Comparison of ENCODE assay signal across 13 cellular contexts in genomic region chr3:105355355-105356063, GRCh38. TPM values are rescaled to one million over a fixed set of nuclear protein-coding genes. Genes with fewer than 3 reads are reported as not detected.
DNase-seq lines count a peak whose midpoint lies in the region; ATAC-seq and TF ChIP-seq lines count a peak whose summit lies in the region.
"Had no signal": no experiment of that assay in that cellular context is flagged by ENCODE, and none has a peak within 500 bp of the region (broad histone marks: within the 10 kb centered on the region; RNA-seq: fewer than 3 reads in every experiment).

No MANE protein-coding gene starts in this region.

- peak; percentile 60 for DNase-seq in BE2C
- DNase-seq in HT1080 (ENCODE audit: low read depth), result peak; percentile 64
- DNase-seq in adipocyte (ENCODE audit: low read depth), result peak; percentile 48
- DNase-seq in mesothelial cell of epicardium (ENCODE audit: low spot score in 2 of 2, unreplicated experiment in 2 of 2), result no peak
- DNase-seq in Kasumi-1 (lab: John Stamatoyannopoulos, UW), result no peak
- DNase-seq in WERI-Rb-1, result no peak
- no peak for DNase-seq in progenitor cell of endocrine pancreas (ENCODE audit: low spot score, unreplicated experiment)
- DNase-seq: C1 segment of cervical spinal cord, NCI-H1930, RPMI8226 had no signal

- peaks cover 5% of the 10 kb centered on the region for H3K27me3 Mint-ChIP-seq in mesothelial cell of epicardium (ENCODE audit: low read depth)
- peaks cover 55% of the 10 kb centered on the region for H3K27me3 Mint-ChIP-seq in progenitor cell of endocrine pancreas

- no peaks in the 10 kb centered on the region for H3K36me3 Mint-ChIP-seq in mesothelial cell of epicardium
- no peaks in the 10 kb centered on the region for H3K36me3 Mint-ChIP-seq in progenitor cell of endocrine pancreas (ENCODE audit: insufficient read depth)

- ATAC-seq in HG02610 (IDR thresholded peaks at IDR 0.05; ENCODE audit: unreplicated experiment), result no peak
- ATAC-seq: GM23338 had no signal

- H3K4me1 ChIP-seq in BE2C, result peaks cover 23% of the 10 kb centered on the region
- peaks cover 55% of the 10 kb centered on the region for H3K4me1 ChIP-seq in adipocyte (ENCODE audit: control insufficient read depth, insufficient read depth, low read length)

- H3K4me3 ChIP-seq in BE2C (ENCODE audit: low read depth, low read length), result no peak overlapping the region
- H3K4me3 ChIP-seq in adipocyte (ENCODE audit: low read length), result no peak overlapping the region
- H3K4me3 ChIP-seq in WERI-Rb-1 (ENCODE audit: low read depth, low read length), result no peak overlapping the region
- H3K4me3 ChIP-seq: skin epidermis had no signal

- H3K9me3 Mint-ChIP-seq in mesothelial cell of epicardium (no peaks in the 10 kb centered on the region), progenitor cell of endocrine pancreas (ENCODE audit: low read depth) (no peaks in the 10 kb centered on the region)
- H3K9me3 Mint-ChIP-seq: GM23338 had no signal

- H3K4me3 Mint-ChIP-seq in mesothelial cell of epicardium, result no peak overlapping the region
- no peak overlapping the region for H3K4me3 Mint-ChIP-seq in progenitor cell of endocrine pancreas (ENCODE audit: low read depth)

- H3K4me1 Mint-ChIP-seq in mesothelial cell of epicardium, result peaks cover 27% of the 10 kb centered on the region
- peaks cover 8% of the 10 kb centered on the region for H3K4me1 Mint-ChIP-seq in progenitor cell of endocrine pancreas (ENCODE audit: low read depth)

- H3K9me3 ChIP-seq in BE2C (no peaks in the 10 kb centered on the region; the same call in 1 of the 2 replicates), adipocyte (ENCODE audit: control insufficient read depth, low read length) (no peaks in the 10 kb centered on the region), WERI-Rb-1 (ENCODE audit: severe bottlenecking) (no peaks in the 10 kb centered on the region)

- H3K27ac Mint-ChIP-seq in mesothelial cell of epicardium, result peak overlapping the region; percentile 58
- H3K27ac Mint-ChIP-seq in progenitor cell of endocrine pancreas, result no peak overlapping the region
- H3K27ac Mint-ChIP-seq: GM23338 had no signal

- no peak overlapping the region for H3K27ac ChIP-seq in WERI-Rb-1

- H3K27me3 ChIP-seq in BE2C (no peaks in the 10 kb centered on the region), adipocyte (replicated peaks; ENCODE audit: control insufficient read depth, insufficient read depth, low read length) (no peaks in the 10 kb centered on the region), WERI-Rb-1 (ENCODE audit: insufficient read depth, low read depth, severe bottlenecking) (no peaks in the 10 kb centered on the region)

- no peaks in the 10 kb centered on the region for H3K36me3 ChIP-seq in BE2C
- H3K36me3 ChIP-seq in adipocyte (ENCODE audit: control insufficient read depth, insufficient read depth, low read length, severe bottlenecking), result no peaks in the 10 kb centered on the region
- no peaks in the 10 kb centered on the region for H3K36me3 ChIP-seq in WERI-Rb-1

- no peak for TF ChIP-seq CTCF in BE2C (IDR thresholded peaks at IDR 0.05; ENCODE audit: low read depth, low read length)
- no peak for TF ChIP-seq CTCF in mesothelial cell of epicardium (IDR thresholded peaks at IDR 0.05; ENCODE audit: unreplicated experiment)
- no peak for TF ChIP-seq CTCF in WERI-Rb-1 (IDR thresholded peaks at IDR 0.05; ENCODE audit: low read depth, low read length)
- no peak for TF ChIP-seq CTCF in progenitor cell of endocrine pancreas (IDR thresholded peaks at IDR 0.05; ENCODE audit: unreplicated experiment)

- no peak overlapping the region for H3K9ac ChIP-seq in adipocyte (ENCODE audit: low read length)

RNA-seq across cellular contexts. Expression of gene ALCAM, which starts 11.2 kb away (rescaled TPM):
- polyA plus RNA-seq in BE2C (2012; ENCODE audit: insufficient read depth, insufficient read length, low read depth), result 67.4 TPM
- total RNA-seq in HT1080 (2014; rRNA removed; shearing (Covaris generic)), result 127 and 136 TPM in 2 replicates
- polyA plus RNA-seq in HT1080 (2015; cell fraction: cytosol; rRNA removed), result 79.9 and 102 TPM in 2 replicates
- polyA plus RNA-seq in HT1080 (2015; cell fraction: nucleus; rRNA removed), result 246 and 259 TPM in 2 replicates
- 87.1 to 93.1 TPM (median 90.3 TPM) in 3 replicates for total RNA-seq in mesothelial cell of epicardium
- total RNA-seq in progenitor cell of endocrine pancreas, result 28.6 and 29.8 TPM in 2 replicates

Comparison
In these comparisons a context has a peak if more than half of its experiments do, and no peak if none do; other contexts are left out.
1. DNase-seq: peak in BE2C (single experiment), HT1080 (single experiment) and adipocyte (single experiment); none in mesothelial cell of epicardium (0 of 2), Kasumi-1 (0 of 2), WERI-Rb-1 (single experiment) and progenitor cell of endocrine pancreas (single experiment).